ENCODE assay signal across 34 cellular contexts in genomic region chr2:189481071-189481470, GRCh38.
"Had no signal": no experiment of that assay in that cellular context is flagged by ENCODE, and none has a peak within 500 bp of the region (broad histone marks: within the 10 kb centered on the region; RNA-seq: fewer than 3 reads in every experiment).

No MANE protein-coding gene starts in this region.

- H3K27ac ChIP-seq: adrenal gland, VCaP had no signal

- H3K9me3 ChIP-seq: adrenal gland had no signal

- H3K27ac Mint-ChIP-seq: activated B cell treated with CpG ODN at 0.5 μM for 24 hours; activated CD4-positive, alpha-beta memory T cell treated with anti-CD3 and anti-CD28 coated beads for 36 hours; activated CD4-positive, alpha-beta T cell treated with anti-CD3 and anti-CD28 coated beads, Interleukin-2, amount 10 ng/mL, durations not matched to agents 24 days and 14 days; activated CD8-positive, alpha-beta T cell treated with anti-CD3 and anti-CD28 coated beads for 36 hours; activated naive CD4-positive, alpha-beta T cell treated with anti-CD3 and anti-CD28 coated beads for 36 hours; activated naive CD4-positive, alpha-beta T cell treated with anti-CD3 and anti-CD28 coated beads, Interleukin-2, amount 50 U/mL, for 72 hours; activated naive CD8-positive, alpha-beta T cell treated with anti-CD3 and anti-CD28 coated beads for 36 hours; activated T-cell treated with anti-CD3 and anti-CD28 coated beads, Interleukin-2, amount 50 U/mL, for 72 hours; activated T-helper 1 cell treated with anti-CD3 and anti-CD28 coated beads, Interleukin-12 subunit alpha, Interleukin-12 subunit beta, Interleukin-2, Interleukin-4 antibody, amounts not matched to agents 30 ng/mL and 10 ng/mL and 1 ng/mL, durations not matched to agents 14 hours and 24 hours and 36 hours; activated T-helper 17 cell treated with anti-CD3 and anti-CD28 coated beads, Interleukin-2, amount 50 U/mL, for 72 hours; T-helper 1 cell treated with Interleukin-12 subunit alpha and Interleukin-12 subunit beta and Interleukin-4 antibody, amounts not matched to agents 30 μg/mL and 1 μg/mL, for 36 hours; T-helper 2 cell treated with Interferon-gamma antibody and Interleukin-4, amounts not matched to agents 5 μg/mL and 100 μg/mL, for 36 hours had no signal

- FAIRE-seq: astrocyte, TTC549 had no signal

- H3K4me1 ChIP-seq: adrenal gland had no signal

- H3K4me3 Mint-ChIP-seq: activated B cell treated with CpG ODN at 0.5 μM for 24 hours; activated CD4-positive, alpha-beta memory T cell treated with anti-CD3 and anti-CD28 coated beads for 36 hours; activated CD4-positive, alpha-beta T cell treated with anti-CD3 and anti-CD28 coated beads, Interleukin-2, amount 10 ng/mL, durations not matched to agents 24 days and 14 days; activated CD8-positive, alpha-beta T cell treated with anti-CD3 and anti-CD28 coated beads for 36 hours; activated naive CD4-positive, alpha-beta T cell treated with anti-CD3 and anti-CD28 coated beads for 36 hours; activated naive CD8-positive, alpha-beta T cell treated with anti-CD3 and anti-CD28 coated beads for 36 hours; activated T-cell treated with anti-CD3 and anti-CD28 coated beads, Interleukin-2, amount 50 U/mL, for 4 hours; activated T-cell treated with anti-CD3 and anti-CD28 coated beads, Interleukin-2, amount 50 U/mL, for 72 hours; activated T-helper 1 cell treated with anti-CD3 and anti-CD28 coated beads, Interleukin-12 subunit alpha, Interleukin-12 subunit beta, Interleukin-2, Interleukin-4 antibody, amounts not matched to agents 30 ng/mL and 10 ng/mL and 1 ng/mL, durations not matched to agents 14 hours and 24 hours and 36 hours; activated T-helper 17 cell treated with anti-CD3 and anti-CD28 coated beads, Interleukin-2, amount 50 U/mL, for 72 hours; brain; T-helper 1 cell treated with Interleukin-12 subunit alpha and Interleukin-12 subunit beta and Interleukin-4 antibody, amounts not matched to agents 30 μg/mL and 1 μg/mL, for 36 hours; T-helper 2 cell treated with Interferon-gamma antibody and Interleukin-4, amounts not matched to agents 5 μg/mL and 100 μg/mL, for 36 hours had no signal

- DNase-seq: activated B cell treated with CpG ODN at 0.5 μM for 24 hours; activated CD4-positive, alpha-beta memory T cell treated with anti-CD3 and anti-CD28 coated beads for 36 hours; activated CD4-positive, alpha-beta T cell treated with anti-CD3 and anti-CD28 coated beads for 4 hours; activated CD4-positive, alpha-beta T cell treated with anti-CD3 and anti-CD28 coated beads, Interleukin-2, amount 10 ng/mL, durations not matched to agents 24 days and 14 days; activated CD4-positive, alpha-beta T cell treated with anti-CD3 and anti-CD28 coated beads, Interleukin-2, amount 50 U/mL, for 1 hour; activated CD4-positive, alpha-beta T cell treated with anti-CD3 and anti-CD28 coated beads, Interleukin-2, amount 50 U/mL, for 4 hours; activated CD4-positive, CD25-positive, alpha-beta regulatory T cell treated with anti-CD3 and anti-CD28 coated beads, Interleukin-2, amount 50 U/mL, for 72 hours; activated CD8-positive, alpha-beta memory T cell treated with anti-CD3 and anti-CD28 coated beads, Interleukin-2, amount 50 U/mL, for 4 hours; activated CD8-positive, alpha-beta T cell treated with anti-CD3 and anti-CD28 coated beads for 36 hours; activated effector memory CD4-positive, alpha-beta T cell treated with anti-CD3 and anti-CD28 coated beads, Interleukin-2, amount 50 U/mL, for 16 hours; activated gamma-delta T cell treated with Interleukin-2 at 50 U/mL for 16 hours; activated naive CD4-positive, alpha-beta T cell; activated naive CD4-positive, alpha-beta T cell treated with anti-CD3 and anti-CD28 coated beads for 36 hours; activated naive CD4-positive, alpha-beta T cell treated with anti-CD3 and anti-CD28 coated beads, Interleukin-2, amount 50 U/mL, for 16 hours; activated naive CD8-positive, alpha-beta T cell treated with anti-CD3 and anti-CD28 coated beads for 36 hours; activated T-cell treated with anti-CD3 and anti-CD28 coated beads for 4 hours; activated T-cell treated with anti-CD3 and anti-CD28 coated beads, Interleukin-2, amount 50 U/mL, for 1 hour; activated T-cell treated with anti-CD3 and anti-CD28 coated beads, Interleukin-2, amount 50 U/mL, for 4 hours; activated T-cell treated with anti-CD3 and anti-CD28 coated beads, Interleukin-2, amount 50 U/mL, for 72 hours; adrenal gland; amniotic stem cell; aorta; central memory CD4-positive, alpha-beta T cell; T-helper 1 cell; T-helper 9 cell had no signal

- H3K4me3 ChIP-seq: adrenal gland had no signal

- H3K9me3 Mint-ChIP-seq: activated B cell treated with CpG ODN at 0.5 μM for 24 hours; activated CD4-positive, alpha-beta memory T cell treated with anti-CD3 and anti-CD28 coated beads for 36 hours; activated CD4-positive, alpha-beta T cell treated with anti-CD3 and anti-CD28 coated beads, Interleukin-2, amount 10 ng/mL, durations not matched to agents 24 days and 14 days; activated CD8-positive, alpha-beta T cell treated with anti-CD3 and anti-CD28 coated beads for 36 hours; activated naive CD4-positive, alpha-beta T cell treated with anti-CD3 and anti-CD28 coated beads for 36 hours; activated naive CD4-positive, alpha-beta T cell treated with anti-CD3 and anti-CD28 coated beads, Interleukin-2, amount 50 U/mL, for 72 hours; activated naive CD8-positive, alpha-beta T cell treated with anti-CD3 and anti-CD28 coated beads for 36 hours; activated T-cell treated with anti-CD3 and anti-CD28 coated beads, Interleukin-2, amount 50 U/mL, for 4 hours; activated T-cell treated with anti-CD3 and anti-CD28 coated beads, Interleukin-2, amount 50 U/mL, for 72 hours; activated T-helper 1 cell treated with anti-CD3 and anti-CD28 coated beads, Interleukin-12 subunit alpha, Interleukin-12 subunit beta, Interleukin-2, Interleukin-4 antibody, amounts not matched to agents 30 ng/mL and 10 ng/mL and 1 ng/mL, durations not matched to agents 14 hours and 24 hours and 36 hours; activated T-helper 17 cell treated with anti-CD3 and anti-CD28 coated beads, Interleukin-2, amount 50 U/mL, for 72 hours; brain; T-helper 1 cell treated with Interleukin-12 subunit alpha and Interleukin-12 subunit beta and Interleukin-4 antibody, amounts not matched to agents 30 μg/mL and 1 μg/mL, for 36 hours; T-helper 2 cell treated with Interferon-gamma antibody and Interleukin-4, amounts not matched to agents 5 μg/mL and 100 μg/mL, for 36 hours had no signal

- H3K27me3 ChIP-seq: adrenal gland had no signal

- H3K4me1 Mint-ChIP-seq: activated B cell treated with CpG ODN at 0.5 μM for 24 hours; activated CD4-positive, alpha-beta T cell treated with anti-CD3 and anti-CD28 coated beads, Interleukin-2, amount 10 ng/mL, durations not matched to agents 24 days and 14 days; activated naive CD8-positive, alpha-beta T cell treated with anti-CD3 and anti-CD28 coated beads for 36 hours; activated T-helper 17 cell treated with anti-CD3 and anti-CD28 coated beads, Interleukin-2, amount 50 U/mL, for 72 hours had no signal

- H3K27me3 Mint-ChIP-seq: activated B cell treated with CpG ODN at 0.5 μM for 24 hours; activated CD4-positive, alpha-beta memory T cell treated with anti-CD3 and anti-CD28 coated beads for 36 hours; activated CD8-positive, alpha-beta T cell treated with anti-CD3 and anti-CD28 coated beads for 36 hours; activated naive CD8-positive, alpha-beta T cell treated with anti-CD3 and anti-CD28 coated beads for 36 hours; activated T-helper 17 cell treated with anti-CD3 and anti-CD28 coated beads, Interleukin-2, amount 50 U/mL, for 72 hours; brain had no signal
